Comparison of ENCODE assay signal across 12 cellular contexts in genomic region chr3:12143949-12144504, GRCh38. TPM values are rescaled to one million over a fixed set of nuclear protein-coding genes. Genes with fewer than 3 reads are reported as not detected.
DNase-seq lines count a peak whose midpoint lies in the region; ATAC-seq and TF ChIP-seq lines count a peak whose summit lies in the region.
"Had no signal": no experiment of that assay in that cellular context is flagged by ENCODE, and none has a peak within 500 bp of the region (broad histone marks: within the 10 kb centered on the region; RNA-seq: fewer than 3 reads in every experiment).

No MANE protein-coding gene starts in this region.

- in situ Hi-C loops in G401 (cut with HindIII; ENCODE audit: low sequenced_read_pairs): no loop called here

- H3K4me1 ChIP-seq in left lung (peaks cover 0 to 35% of the 10 kb centered on the region in 2 donors), spleen (peaks cover 0 to 20% (median 1%) of the 10 kb centered on the region in 6 donors)

- peaks cover 46% of the 10 kb centered on the region for H3K4me1 Mint-ChIP-seq in chondrocyte (ENCODE audit: low read depth)
- H3K4me1 Mint-ChIP-seq in activated CD8-positive, alpha-beta memory T cell treated with anti-CD3 and anti-CD28 coated beads, Interleukin-2, amount 10 ng/mL, durations not matched to agents 7 days and 5 days: no peaks in the 10 kb centered on the region
- H3K4me1 Mint-ChIP-seq: activated naive CD8-positive, alpha-beta T cell treated with anti-CD3 and anti-CD28 coated beads, Interleukin-2, amount 10 ng/mL, durations not matched to agents 7 days and 5 days had no signal

- no peaks in the 10 kb centered on the region for H3K27me3 Mint-ChIP-seq in chondrocyte (ENCODE audit: low read depth)
- H3K27me3 Mint-ChIP-seq in activated CD8-positive, alpha-beta memory T cell treated with anti-CD3 and anti-CD28 coated beads, Interleukin-2, amount 10 ng/mL, durations not matched to agents 7 days and 5 days: peaks cover 27% of the 10 kb centered on the region

- no peaks in the 10 kb centered on the region for H3K27me3 ChIP-seq in left lung
- no peaks in the 10 kb centered on the region for H3K27me3 ChIP-seq in spleen (replicated peaks in 1 of 7)

- H3K27ac ChIP-seq in left lung (peak overlapping the region; percentile 10 to 57), spleen (peak overlapping the region in 6 of 8 donors; percentile 36 to 75 (median 64))
- H3K27ac ChIP-seq: VCaP had no signal

- peak; percentile 68 for ATAC-seq in left lung
- no peak for ATAC-seq in activated CD8-positive, alpha-beta memory T cell treated with anti-CD3 and anti-CD28 coated beads, Interleukin-2, amount 10 ng/mL, durations not matched to agents 7 days and 5 days
- ATAC-seq in activated naive CD4-positive, alpha-beta T cell treated with anti-CD3 and anti-CD28 coated beads, Interleukin-2, amount 50 U/mL, for 72 hours: no peak
- no peak for ATAC-seq in HG02840 (IDR thresholded peaks at IDR 0.05; ENCODE audit: low FRiP score, unreplicated experiment)

- H3K4me3 ChIP-seq in left lung: no peak overlapping the region
- H3K4me3 ChIP-seq in spleen: no peak overlapping the region

- no peak for TF ChIP-seq CTCF in chondrocyte (IDR thresholded peaks at IDR 0.05)
- TF ChIP-seq CTCF in left lung (IDR thresholded peaks at IDR 0.05): no peak
- TF ChIP-seq CTCF in spleen (IDR thresholded peaks at IDR 0.05 in 8 of 11, conservative IDR thresholded peaks at IDR 0.05 in 3 of 11): no peak

- H3K36me3 ChIP-seq in left lung (no peaks in the 10 kb centered on the region), spleen (no peaks in the 10 kb centered on the region)

- 60 to 80% (median 68%) methylated on average over 6 of the region's 6 CpGs for WGBS in spleen, 5 donors

- no peaks in the 10 kb centered on the region for H3K9me3 Mint-ChIP-seq in chondrocyte (ENCODE audit: low read depth)
- no peaks in the 10 kb centered on the region for H3K9me3 Mint-ChIP-seq in activated CD8-positive, alpha-beta memory T cell treated with anti-CD3 and anti-CD28 coated beads, Interleukin-2, amount 10 ng/mL, durations not matched to agents 7 days and 5 days (ENCODE audit: low read depth)
- no peaks in the 10 kb centered on the region for H3K9me3 Mint-ChIP-seq in activated naive CD4-positive, alpha-beta T cell treated with anti-CD3 and anti-CD28 coated beads, Interleukin-2, amount 50 U/mL, for 72 hours
- H3K9me3 Mint-ChIP-seq: activated naive CD8-positive, alpha-beta T cell treated with anti-CD3 and anti-CD28 coated beads, Interleukin-2, amount 10 ng/mL, durations not matched to agents 7 days and 5 days had no signal

- intact Hi-C loops in left lung (cut with DNase I): no loop called here
- intact Hi-C loops in spleen (cut with DNase I; ENCODE audit: low total_unique reads): no loop called here

- no peaks in the 10 kb centered on the region for H3K9me3 ChIP-seq in left lung
- H3K9me3 ChIP-seq in spleen: no peaks in the 10 kb centered on the region

- DNase-seq in G401 (ENCODE audit: low spot score) (peak; percentile 76), chondrocyte (ENCODE audit: low spot score) (no peak), left lung (peak in 1 of 2 donors; percentile 47), spleen (no peak), DMS153 treated with DMSO at 0.1 percent for 48 hours (lab: John Stamatoyannopoulos, UW; ENCODE audit: unreplicated experiment) (no peak)
- DNase-seq in activated CD8-positive, alpha-beta memory T cell treated with anti-CD3 and anti-CD28 coated beads, Interleukin-2, amount 10 ng/mL, durations not matched to agents 7 days and 5 days: no peak
- no peak for DNase-seq in activated naive CD4-positive, alpha-beta T cell treated with anti-CD3 and anti-CD28 coated beads, Interleukin-2, amount 50 U/mL, for 72 hours (ENCODE audit: low spot score in 2 of 2)
- DNase-seq: activated naive CD8-positive, alpha-beta T cell treated with anti-CD3 and anti-CD28 coated beads, Interleukin-2, amount 10 ng/mL, durations not matched to agents 7 days and 5 days; COR-L47; stimulated activated CD4-positive, alpha-beta T cell treated with anti-CD3 and anti-CD28 coated beads, Interleukin-2, amount 100 ng/mL, for 48 hours had no signal

- H3K4me3 Mint-ChIP-seq in chondrocyte (ENCODE audit: unreplicated experiment): peak overlapping the region; percentile 21
- H3K4me3 Mint-ChIP-seq in activated CD8-positive, alpha-beta memory T cell treated with anti-CD3 and anti-CD28 coated beads, Interleukin-2, amount 10 ng/mL, durations not matched to agents 7 days and 5 days: no peak overlapping the region
- H3K4me3 Mint-ChIP-seq: activated naive CD8-positive, alpha-beta T cell treated with anti-CD3 and anti-CD28 coated beads, Interleukin-2, amount 10 ng/mL, durations not matched to agents 7 days and 5 days had no signal

- CTCF ChIA-PET in activated CD8-positive, alpha-beta memory T cell treated with anti-CD3 and anti-CD28 coated beads, Interleukin-2, amount 10 ng/mL, durations not matched to agents 7 days and 5 days (lab: Charles Lee): interaction anchor here (1.9 to 2.3 kb wide), 2 partner anchors 9 to 336 kb away, joined by 7 to 8 read pairs; no protein-coding TSS in a partner anchor

- no peaks in the 10 kb centered on the region for H3K36me3 Mint-ChIP-seq in chondrocyte (ENCODE audit: low read depth)
- H3K36me3 Mint-ChIP-seq in activated CD8-positive, alpha-beta memory T cell treated with anti-CD3 and anti-CD28 coated beads, Interleukin-2, amount 10 ng/mL, durations not matched to agents 7 days and 5 days: no peaks in the 10 kb centered on the region
- H3K36me3 Mint-ChIP-seq in activated naive CD4-positive, alpha-beta T cell treated with anti-CD3 and anti-CD28 coated beads, Interleukin-2, amount 50 U/mL, for 72 hours: no peaks in the 10 kb centered on the region
- H3K36me3 Mint-ChIP-seq: activated naive CD8-positive, alpha-beta T cell treated with anti-CD3 and anti-CD28 coated beads, Interleukin-2, amount 10 ng/mL, durations not matched to agents 7 days and 5 days had no signal

- peak overlapping the region; percentile 97 for H3K27ac Mint-ChIP-seq in chondrocyte (ENCODE audit: unreplicated experiment)
- no peak overlapping the region for H3K27ac Mint-ChIP-seq in activated CD8-positive, alpha-beta memory T cell treated with anti-CD3 and anti-CD28 coated beads, Interleukin-2, amount 10 ng/mL, durations not matched to agents 7 days and 5 days
- H3K27ac Mint-ChIP-seq in activated naive CD4-positive, alpha-beta T cell treated with anti-CD3 and anti-CD28 coated beads, Interleukin-2, amount 50 U/mL, for 72 hours: no peak overlapping the region
- H3K27ac Mint-ChIP-seq: activated naive CD8-positive, alpha-beta T cell treated with anti-CD3 and anti-CD28 coated beads, Interleukin-2, amount 10 ng/mL, durations not matched to agents 7 days and 5 days had no signal

- TF ChIP-seq POLR2A in spleen (IDR thresholded peaks at IDR 0.05): no peak

RNA-seq across cellular contexts. Expression of gene TIMP4, which starts 14.7 kb away (rescaled TPM):
- 0.12 TPM in 1 of 2 replicates, not detected in the other for total RNA-seq in G401 (2014; rRNA removed; shearing (Covaris generic))
- total RNA-seq in chondrocyte (31.3 to 41.6 TPM (median 31.9 TPM) in 3 replicates), left lung (10 to 100 TPM in 1 of 2 donors, under 1 TPM in 1; 0.93 to 11.3 TPM), spleen (10 to 100 TPM in 1 of 7 donors, 1 to 10 TPM in 4, under 1 TPM in 2; 0.37 to 10.8 (median 2.5) TPM)
- polyA plus RNA-seq in spleen: 1 to 10 TPM in 2 of 3 donors, under 1 TPM in 1; 0.43 to 2.4 (median 1.9) TPM
- total RNA-seq in activated CD8-positive, alpha-beta memory T cell treated with anti-CD3 and anti-CD28 coated beads, Interleukin-2, amount 10 ng/mL, durations not matched to agents 7 days and 5 days: not detected
- total RNA-seq in activated naive CD4-positive, alpha-beta T cell treated with anti-CD3 and anti-CD28 coated beads, Interleukin-2, amount 50 U/mL, for 72 hours: not detected
- total RNA-seq: activated naive CD8-positive, alpha-beta T cell treated with anti-CD3 and anti-CD28 coated beads, Interleukin-2, amount 10 ng/mL, durations not matched to agents 7 days and 5 days had no signal
